1 cellular context compared by ENCODE assay signal in the genomic region with DNA sequence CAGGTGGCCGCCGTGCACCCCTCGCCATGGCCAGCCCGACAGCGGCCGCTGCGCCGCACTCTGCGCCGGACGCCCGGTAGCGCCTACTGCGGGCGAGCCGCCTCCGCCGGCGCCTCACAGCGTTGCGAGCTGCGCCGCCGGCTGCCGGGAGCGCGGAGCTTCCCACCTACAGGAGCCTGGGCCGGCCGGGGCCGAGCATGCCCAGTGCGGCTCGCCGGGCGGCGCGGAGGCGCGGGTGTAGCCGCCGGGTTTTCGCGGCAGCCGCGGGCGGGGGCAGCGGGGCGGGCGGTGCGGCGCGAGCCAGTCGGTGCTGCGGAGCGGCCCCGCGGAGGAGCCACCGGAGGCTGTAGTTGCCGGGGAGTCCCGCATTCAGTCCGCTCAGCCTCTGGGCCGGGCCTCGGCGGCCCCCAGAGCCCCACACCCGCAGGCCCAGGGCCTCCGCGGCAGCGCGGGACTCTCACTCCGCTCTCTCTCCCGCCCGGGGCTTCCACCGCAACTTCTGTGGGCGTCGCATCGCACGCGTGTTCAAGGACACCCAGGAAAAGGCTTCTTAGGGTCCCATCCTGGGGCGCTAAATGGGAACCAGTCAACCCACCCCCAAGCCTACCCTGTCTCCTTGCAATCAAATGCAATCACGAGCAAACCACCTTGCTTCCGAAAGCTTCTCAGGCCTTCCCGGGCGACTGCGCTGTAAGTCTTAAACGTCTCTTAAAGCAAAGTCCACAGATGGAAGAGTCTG.
TF ChIP-seq lines count a peak whose summit lies in the region.

MFAP3L (minus strand) TSS at position 143 of the 739 bp plus-strand sequence. CDS start 20,518 bp downstream, outside the sequence.

TF ChIP-seq in WTC11, 78 proteins besides CTCF, POLR2A, EP300 and RAD21 (continued from another document):
- TF ChIP-seq, protein P1, sequence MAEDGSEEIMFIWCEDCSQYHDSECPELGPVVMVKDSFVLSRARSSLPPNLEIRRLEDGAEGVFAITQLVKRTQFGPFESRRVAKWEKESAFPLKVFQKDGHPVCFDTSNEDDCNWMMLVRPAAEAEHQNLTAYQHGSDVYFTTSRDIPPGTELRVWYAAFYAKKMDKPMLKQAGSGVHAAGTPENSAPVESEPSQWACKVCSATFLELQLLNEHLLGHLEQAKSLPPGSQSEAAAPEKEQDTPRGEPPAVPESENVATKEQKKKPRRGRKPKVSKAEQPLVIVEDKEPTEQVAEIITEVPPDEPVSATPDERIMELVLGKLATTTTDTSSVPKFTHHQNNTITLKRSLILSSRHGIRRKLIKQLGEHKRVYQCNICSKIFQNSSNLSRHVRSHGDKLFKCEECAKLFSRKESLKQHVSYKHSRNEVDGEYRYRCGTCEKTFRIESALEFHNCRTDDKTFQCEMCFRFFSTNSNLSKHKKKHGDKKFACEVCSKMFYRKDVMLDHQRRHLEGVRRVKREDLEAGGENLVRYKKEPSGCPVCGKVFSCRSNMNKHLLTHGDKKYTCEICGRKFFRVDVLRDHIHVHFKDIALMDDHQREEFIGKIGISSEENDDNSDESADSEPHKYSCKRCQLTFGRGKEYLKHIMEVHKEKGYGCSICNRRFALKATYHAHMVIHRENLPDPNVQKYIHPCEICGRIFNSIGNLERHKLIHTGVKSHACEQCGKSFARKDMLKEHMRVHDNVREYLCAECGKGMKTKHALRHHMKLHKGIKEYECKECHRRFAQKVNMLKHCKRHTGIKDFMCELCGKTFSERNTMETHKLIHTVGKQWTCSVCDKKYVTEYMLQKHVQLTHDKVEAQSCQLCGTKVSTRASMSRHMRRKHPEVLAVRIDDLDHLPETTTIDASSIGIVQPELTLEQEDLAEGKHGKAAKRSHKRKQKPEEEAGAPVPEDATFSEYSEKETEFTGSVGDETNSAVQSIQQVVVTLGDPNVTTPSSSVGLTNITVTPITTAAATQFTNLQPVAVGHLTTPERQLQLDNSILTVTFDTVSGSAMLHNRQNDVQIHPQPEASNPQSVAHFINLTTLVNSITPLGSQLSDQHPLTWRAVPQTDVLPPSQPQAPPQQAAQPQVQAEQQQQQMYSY (CRISPR knock-in tag; IDR thresholded peaks at IDR 0.05), result peak; percentile 97
- TF ChIP-seq, protein P2, sequence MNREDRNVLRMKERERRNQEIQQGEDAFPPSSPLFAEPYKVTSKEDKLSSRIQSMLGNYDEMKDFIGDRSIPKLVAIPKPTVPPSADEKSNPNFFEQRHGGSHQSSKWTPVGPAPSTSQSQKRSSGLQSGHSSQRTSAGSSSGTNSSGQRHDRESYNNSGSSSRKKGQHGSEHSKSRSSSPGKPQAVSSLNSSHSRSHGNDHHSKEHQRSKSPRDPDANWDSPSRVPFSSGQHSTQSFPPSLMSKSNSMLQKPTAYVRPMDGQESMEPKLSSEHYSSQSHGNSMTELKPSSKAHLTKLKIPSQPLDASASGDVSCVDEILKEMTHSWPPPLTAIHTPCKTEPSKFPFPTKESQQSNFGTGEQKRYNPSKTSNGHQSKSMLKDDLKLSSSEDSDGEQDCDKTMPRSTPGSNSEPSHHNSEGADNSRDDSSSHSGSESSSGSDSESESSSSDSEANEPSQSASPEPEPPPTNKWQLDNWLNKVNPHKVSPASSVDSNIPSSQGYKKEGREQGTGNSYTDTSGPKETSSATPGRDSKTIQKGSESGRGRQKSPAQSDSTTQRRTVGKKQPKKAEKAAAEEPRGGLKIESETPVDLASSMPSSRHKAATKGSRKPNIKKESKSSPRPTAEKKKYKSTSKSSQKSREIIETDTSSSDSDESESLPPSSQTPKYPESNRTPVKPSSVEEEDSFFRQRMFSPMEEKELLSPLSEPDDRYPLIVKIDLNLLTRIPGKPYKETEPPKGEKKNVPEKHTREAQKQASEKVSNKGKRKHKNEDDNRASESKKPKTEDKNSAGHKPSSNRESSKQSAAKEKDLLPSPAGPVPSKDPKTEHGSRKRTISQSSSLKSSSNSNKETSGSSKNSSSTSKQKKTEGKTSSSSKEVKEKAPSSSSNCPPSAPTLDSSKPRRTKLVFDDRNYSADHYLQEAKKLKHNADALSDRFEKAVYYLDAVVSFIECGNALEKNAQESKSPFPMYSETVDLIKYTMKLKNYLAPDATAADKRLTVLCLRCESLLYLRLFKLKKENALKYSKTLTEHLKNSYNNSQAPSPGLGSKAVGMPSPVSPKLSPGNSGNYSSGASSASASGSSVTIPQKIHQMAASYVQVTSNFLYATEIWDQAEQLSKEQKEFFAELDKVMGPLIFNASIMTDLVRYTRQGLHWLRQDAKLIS (CRISPR knock-in tag; IDR thresholded peaks at IDR 0.05; ENCODE audit: borderline replicate concordance), result no peak
- TF ChIP-seq, protein P3, sequence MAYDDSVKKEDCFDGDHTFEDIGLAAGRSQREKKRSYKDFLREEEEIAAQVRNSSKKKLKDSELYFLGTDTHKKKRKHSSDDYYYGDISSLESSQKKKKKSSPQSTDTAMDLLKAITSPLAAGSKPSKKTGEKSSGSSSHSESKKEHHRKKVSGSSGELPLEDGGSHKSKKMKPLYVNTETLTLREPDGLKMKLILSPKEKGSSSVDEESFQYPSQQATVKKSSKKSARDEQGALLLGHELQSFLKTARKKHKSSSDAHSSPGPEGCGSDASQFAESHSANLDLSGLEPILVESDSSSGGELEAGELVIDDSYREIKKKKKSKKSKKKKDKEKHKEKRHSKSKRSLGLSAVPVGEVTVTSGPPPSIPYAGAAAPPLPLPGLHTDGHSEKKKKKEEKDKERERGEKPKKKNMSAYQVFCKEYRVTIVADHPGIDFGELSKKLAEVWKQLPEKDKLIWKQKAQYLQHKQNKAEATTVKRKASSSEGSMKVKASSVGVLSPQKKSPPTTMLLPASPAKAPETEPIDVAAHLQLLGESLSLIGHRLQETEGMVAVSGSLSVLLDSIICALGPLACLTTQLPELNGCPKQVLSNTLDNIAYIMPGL (CRISPR knock-in tag; IDR thresholded peaks at IDR 0.05), result peak; percentile 75; the same call in 1 of the 2 replicates
- peak; percentile 93 for TF ChIP-seq SP1 (CRISPR knock-in tag; conservative IDR thresholded peaks at IDR 0.05)
- TF ChIP-seq ATF6 (CRISPR knock-in tag; IDR thresholded peaks at IDR 0.05), result no peak
- 0 out of 2 replicates have a peak, but pooled peaks have one; percentile 29 for TF ChIP-seq GABPB1 (CRISPR knock-in tag; IDR thresholded peaks at IDR 0.05)
- peak; percentile 64; the same call in 1 of the 2 replicates for TF ChIP-seq KAT7 (CRISPR knock-in tag; IDR thresholded peaks at IDR 0.05; ENCODE audit: borderline replicate concordance)
- no peak for TF ChIP-seq NFYB (CRISPR knock-in tag; conservative IDR thresholded peaks at IDR 0.05; ENCODE audit: low read depth)
- no peak; the same call in 1 of the 2 replicates for TF ChIP-seq FOXP1 (CRISPR knock-in tag; IDR thresholded peaks at IDR 0.05; ENCODE audit: borderline replicate concordance)
- TF ChIP-seq RORB (CRISPR knock-in tag; IDR thresholded peaks at IDR 0.05), result no peak
- TF ChIP-seq FOXP4 (CRISPR knock-in tag; IDR thresholded peaks at IDR 0.05), result 0 out of 2 replicates have a peak, but pooled peaks have one; percentile 11
- 0 out of 2 replicates have a peak, but pooled peaks have one; percentile 42 for TF ChIP-seq ESRRA (CRISPR knock-in tag; IDR thresholded peaks at IDR 0.05; ENCODE audit: borderline replicate concordance)
- no peak for TF ChIP-seq ETV6 (CRISPR knock-in tag; IDR thresholded peaks at IDR 0.05)
- TF ChIP-seq CREM (CRISPR knock-in tag; IDR thresholded peaks at IDR 0.05), result peak; percentile 69; the same call in 1 of the 2 replicates
- TF ChIP-seq TP53 (CRISPR knock-in tag; IDR thresholded peaks at IDR 0.05), result peak; percentile 66; the same call in 1 of the 2 replicates
- no peak for TF ChIP-seq ATF3 (CRISPR knock-in tag; conservative IDR thresholded peaks at IDR 0.05)
- no peak for TF ChIP-seq NR2C2 (CRISPR knock-in tag; IDR thresholded peaks at IDR 0.05)
- TF ChIP-seq TEAD1 (CRISPR knock-in tag; IDR thresholded peaks at IDR 0.05), result no peak
- TF ChIP-seq IRF2 (CRISPR knock-in tag; IDR thresholded peaks at IDR 0.05; ENCODE audit: borderline replicate concordance, low read depth), result no peak
- no peak for TF ChIP-seq NFATC4 (CRISPR knock-in tag; IDR thresholded peaks at IDR 0.05)
- TF ChIP-seq OVOL2 (CRISPR knock-in tag; IDR thresholded peaks at IDR 0.05; ENCODE audit: borderline replicate concordance), result no peak
- TF ChIP-seq FOXK1 (CRISPR knock-in tag; IDR thresholded peaks at IDR 0.05), result no peak; the same call in 1 of the 2 replicates
- TF ChIP-seq RELA (CRISPR knock-in tag; IDR thresholded peaks at IDR 0.05; ENCODE audit: borderline replicate concordance), result 0 out of 2 replicates have a peak, but pooled peaks have one; percentile 11
- TF ChIP-seq FOXJ3 (CRISPR knock-in tag; IDR thresholded peaks at IDR 0.05; ENCODE audit: borderline replicate concordance), result no peak
- no peak for TF ChIP-seq ZNF263 (CRISPR knock-in tag; IDR thresholded peaks at IDR 0.05; ENCODE audit: low read depth)
- no peak for TF ChIP-seq ERG (CRISPR knock-in tag; IDR thresholded peaks at IDR 0.05)
- no peak for TF ChIP-seq ZNF317 (CRISPR knock-in tag; IDR thresholded peaks at IDR 0.05; ENCODE audit: borderline replicate concordance, low read depth)
- TF ChIP-seq E2F4 (CRISPR knock-in tag; IDR thresholded peaks at IDR 0.05; ENCODE audit: borderline replicate concordance, low read depth), result no peak
- TF ChIP-seq, protein P4, sequence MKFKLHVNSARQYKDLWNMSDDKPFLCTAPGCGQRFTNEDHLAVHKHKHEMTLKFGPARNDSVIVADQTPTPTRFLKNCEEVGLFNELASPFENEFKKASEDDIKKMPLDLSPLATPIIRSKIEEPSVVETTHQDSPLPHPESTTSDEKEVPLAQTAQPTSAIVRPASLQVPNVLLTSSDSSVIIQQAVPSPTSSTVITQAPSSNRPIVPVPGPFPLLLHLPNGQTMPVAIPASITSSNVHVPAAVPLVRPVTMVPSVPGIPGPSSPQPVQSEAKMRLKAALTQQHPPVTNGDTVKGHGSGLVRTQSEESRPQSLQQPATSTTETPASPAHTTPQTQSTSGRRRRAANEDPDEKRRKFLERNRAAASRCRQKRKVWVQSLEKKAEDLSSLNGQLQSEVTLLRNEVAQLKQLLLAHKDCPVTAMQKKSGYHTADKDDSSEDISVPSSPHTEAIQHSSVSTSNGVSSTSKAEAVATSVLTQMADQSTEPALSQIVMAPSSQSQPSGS (CRISPR knock-in tag; IDR thresholded peaks at IDR 0.05; ENCODE audit: borderline replicate concordance, low read depth), result no peak
- no peak for TF ChIP-seq SMAD4 (CRISPR knock-in tag; IDR thresholded peaks at IDR 0.05)
